ENCODE assay signal across 17 cellular contexts in genomic region chr4:144423930-144424329, GRCh38.
A peak's percentile ranks its signal among the peaks of the same experiment; 100 is the strongest.
DNase-seq lines count a peak whose midpoint lies in the region; ATAC-seq and TF ChIP-seq lines count a peak whose summit lies in the region.
"Had no signal": no experiment of that assay in that cellular context is flagged by ENCODE, and none has a peak within 500 bp of the region (broad histone marks: within the 10 kb centered on the region; RNA-seq: fewer than 3 reads in every experiment).

No MANE protein-coding gene starts in this region.

- H3K9me3 ChIP-seq in Karpas-422 (ENCODE audit: low read length) (no peaks in the 10 kb centered on the region), PC-3 (ENCODE audit: low read length) (no peaks in the 10 kb centered on the region), prostate gland (no peaks in the 10 kb centered on the region)
- H3K9me3 ChIP-seq: A549; BLaER1 treated with 17β-estradiol and CSF1 and Interleukin-3, amounts not matched to agents 10 nM and 100 nM; Caco-2 had no signal

- H3K4me2 ChIP-seq in Karpas-422 (ENCODE audit: low read depth, low read length, poor library complexity, severe bottlenecking) (no peak overlapping the region), PC-3 (ENCODE audit: low read length) (no peak overlapping the region)
- H3K4me2 ChIP-seq: A549; BLaER1 treated with 17β-estradiol and CSF1 and Interleukin-3, amounts not matched to agents 10 nM and 100 nM had no signal

- H3K27ac ChIP-seq in 22Rv1, result 0 out of 2 replicates have a peak overlapping the region, but pooled peaks have one; percentile 9
- no peak overlapping the region for H3K27ac ChIP-seq in Karpas-422 (ENCODE audit: low read length)
- no peak overlapping the region for H3K27ac ChIP-seq in PC-3 (ENCODE audit: low read length)
- H3K27ac ChIP-seq in prostate gland, result no peak overlapping the region
- H3K27ac ChIP-seq: A549; BLaER1 treated with 17β-estradiol and CSF1 and Interleukin-3, amounts not matched to agents 10 nM and 100 nM; C4-2B had no signal

- BruUV-seq in PC-3 (replicated peaks; lab: Mats Ljungman, UMichigan), result no TSS peak

- H2AFZ ChIP-seq in Karpas-422 (ENCODE audit: low read length) (no peak overlapping the region), PC-3 (ENCODE audit: low read length) (no peak overlapping the region)

- POLR2A ChIA-PET in PC-3 (lab: Charles Lee; ENCODE audit: unreplicated experiment), result no interaction called here

- intact Hi-C loops in PC-3 (cut with micrococcal nuclease) (loop anchor here (2.0 kb wide), 1 partner anchor 67 kb away; no protein-coding TSS in a partner anchor), prostate gland (cut with DNase I) (no loop called here)

- H3K79me2 ChIP-seq in Karpas-422 (ENCODE audit: low read length) (no peaks in the 10 kb centered on the region), PC-3 (ENCODE audit: low read length) (no peaks in the 10 kb centered on the region)

- CTCF ChIA-PET in PC-3 (lab: Charles Lee), result no interaction called here

- no peaks in the 10 kb centered on the region for H3K36me3 ChIP-seq in Karpas-422 (ENCODE audit: insufficient read depth, low read length)
- H3K36me3 ChIP-seq in PC-3 (ENCODE audit: low read depth, low read length), result no peaks in the 10 kb centered on the region
- no peaks in the 10 kb centered on the region for H3K36me3 ChIP-seq in prostate gland
- H3K36me3 ChIP-seq: BLaER1 treated with 17β-estradiol and CSF1 and Interleukin-3, amounts not matched to agents 10 nM and 100 nM had no signal

- ATAC-seq in PC-3, result peak; percentile 55
- ATAC-seq: A549; CD8-positive, alpha-beta T cell had no signal

- no peaks in the 10 kb centered on the region for H3F3A ChIP-seq in PC-3 (ENCODE audit: low read length, unreplicated experiment)

- DNase-seq in Karpas-422 (peak; percentile 7), PC-3 (no peak), prostate gland (ENCODE audit: low spot score) (peak; percentile 5)
- no peak for DNase-seq in stimulated activated CD4-positive, alpha-beta T cell treated with anti-CD3 and anti-CD28 coated beads, Interleukin-4, amount 100 ng/mL, for 24 hours
- no peak for DNase-seq in stimulated activated CD4-positive, alpha-beta T cell treated with anti-CD3 and anti-CD28 coated beads, Interleukin-2, amount 100 ng/mL, for 24 hours
- no peak for DNase-seq in activated CD4-positive, alpha-beta T cell treated with anti-CD3 and anti-CD28 coated beads for 48 hours
- DNase-seq: AML-193; Caco-2; Calu3; CD4-positive, alpha-beta T cell; CD8-positive, alpha-beta T cell; DMS79 treated with DMSO at 0.1 percent for 48 hours; GF-D8 had no signal

- no peak for TF ChIP-seq POLR2A in prostate gland (IDR thresholded peaks at IDR 0.05)

- TF ChIP-seq CTCF in 22Rv1 (IDR thresholded peaks at IDR 0.05), result no peak
- no peak for TF ChIP-seq CTCF in PC-3 (conservative IDR thresholded peaks at IDR 0.05; ENCODE audit: low read depth, low read length)
- TF ChIP-seq CTCF in prostate gland (IDR thresholded peaks at IDR 0.05), result no peak

- H3K9ac ChIP-seq in Karpas-422 (ENCODE audit: low read length), result no peak overlapping the region
- H3K9ac ChIP-seq in PC-3 (ENCODE audit: low read length), result no peak overlapping the region
- H3K9ac ChIP-seq: BLaER1 treated with 17β-estradiol and CSF1 and Interleukin-3, amounts not matched to agents 10 nM and 100 nM had no signal

- H3K4me1 ChIP-seq in Karpas-422 (ENCODE audit: low read length), result no peaks in the 10 kb centered on the region
- H3K4me1 ChIP-seq in PC-3 (ENCODE audit: insufficient read depth, low read length), result no peaks in the 10 kb centered on the region
- H3K4me1 ChIP-seq in prostate gland (replicated peaks), result no peaks in the 10 kb centered on the region
- H3K4me1 ChIP-seq: A549; BLaER1 treated with 17β-estradiol and CSF1 and Interleukin-3, amounts not matched to agents 10 nM and 100 nM; Caco-2 had no signal

- H3K4me3 ChIP-seq in Karpas-422 (ENCODE audit: low read length), result no peak overlapping the region
- no peak overlapping the region for H3K4me3 ChIP-seq in PC-3 (ENCODE audit: low read length)
- no peak overlapping the region for H3K4me3 ChIP-seq in prostate gland
- H3K4me3 ChIP-seq: A549; BLaER1 treated with 17β-estradiol and CSF1 and Interleukin-3, amounts not matched to agents 10 nM and 100 nM had no signal

- H3K27me3 ChIP-seq in Karpas-422 (ENCODE audit: low read length), result no peaks in the 10 kb centered on the region
- no peaks in the 10 kb centered on the region for H3K27me3 ChIP-seq in PC-3 (ENCODE audit: low read length)
- no peaks in the 10 kb centered on the region for H3K27me3 ChIP-seq in prostate gland (replicated peaks; ENCODE audit: insufficient read depth)
- H3K27me3 ChIP-seq: BLaER1 treated with 17β-estradiol and CSF1 and Interleukin-3, amounts not matched to agents 10 nM and 100 nM had no signal

- no peaks in the 10 kb centered on the region for H3K9me2 ChIP-seq in Karpas-422 (replicated peaks; ENCODE audit: insufficient read depth, low read length)
- H3K9me2 ChIP-seq in PC-3 (replicated peaks; ENCODE audit: low read length), result no peaks in the 10 kb centered on the region

- H4K20me1 ChIP-seq in Karpas-422 (ENCODE audit: insufficient read depth, low read depth, low read length) (no peaks in the 10 kb centered on the region), PC-3 (ENCODE audit: low read length) (no peaks in the 10 kb centered on the region)
- H4K20me1 ChIP-seq: BLaER1 treated with 17β-estradiol and CSF1 and Interleukin-3, amounts not matched to agents 10 nM and 100 nM had no signal

Comparison
In these comparisons a context has a peak if more than half of its experiments do, and no peak if none do; other contexts are left out.
1. DNase-seq: peak in Karpas-422 (single experiment) and prostate gland (single experiment); none in PC-3 (single experiment), stimulated activated CD4-positive, alpha-beta T cell treated with anti-CD3 and anti-CD28 coated beads, Interleukin-4, amount 100 ng/mL, for 24 hours (single experiment), stimulated activated CD4-positive, alpha-beta T cell treated with anti-CD3 and anti-CD28 coated beads, Interleukin-2, amount 100 ng/mL, for 24 hours (0 of 2) and activated CD4-positive, alpha-beta T cell treated with anti-CD3 and anti-CD28 coated beads for 48 hours (single experiment).